Comparison of ENCODE assay signal across 18 cellular contexts in the genomic region with DNA sequence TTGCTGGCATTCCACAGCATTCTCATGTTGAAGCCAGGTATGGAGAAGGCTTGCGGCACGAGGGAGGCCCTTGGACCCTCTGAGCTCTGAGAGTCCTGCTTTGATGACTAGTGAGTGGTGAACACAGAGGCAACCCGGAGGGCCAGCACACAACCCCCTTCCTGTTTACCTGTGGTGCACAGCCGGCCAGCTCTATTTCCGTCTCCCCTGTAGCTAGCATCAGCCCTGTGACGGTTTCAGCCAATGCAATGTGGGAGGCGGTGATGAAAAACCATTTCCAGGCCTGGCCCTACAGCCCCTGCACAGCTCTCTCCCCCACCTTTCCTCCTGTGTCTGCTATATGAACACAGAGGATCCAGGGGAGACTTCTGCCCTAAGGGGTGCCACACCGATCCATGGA.
DNase-seq lines count a peak whose midpoint lies in the region; ATAC-seq and TF ChIP-seq lines count a peak whose summit lies in the region.
"Had no signal": no experiment of that assay in that cellular context is flagged by ENCODE, and none has a peak within 500 bp of the region (broad histone marks: within the 10 kb centered on the region; RNA-seq: fewer than 3 reads in every experiment).

No MANE protein-coding gene starts in this region.

- intact Hi-C loops in OCI-LY7 (cut with micrococcal nuclease; ENCODE audit: unreplicated experiment) = no loop called here

- H3K36me3 ChIP-seq in OCI-LY7 (ENCODE audit: insufficient read depth, low read length) = no peaks in the 10 kb centered on the region

- H3K4me1 ChIP-seq in OCI-LY7 (ENCODE audit: insufficient read depth, low read length, poor library complexity, severe bottlenecking) = no peaks in the 10 kb centered on the region

- DNase-seq in activated CD8-positive, alpha-beta memory T cell treated with anti-CD3 and anti-CD28 coated beads, Interleukin-2, amount 10 ng/mL, durations not matched to agents 7 days and 5 days = peak; percentile 71
- no peak for DNase-seq in activated CD8-positive, alpha-beta memory T cell treated with anti-CD3 and anti-CD28 coated beads, Interleukin-2, amount 50 U/mL, for 48 hours
- peak; percentile 24 for DNase-seq in OCI-LY7 (ENCODE audit: low spot score)
- DNase-seq in NCI-H1048 (lab: John Stamatoyannopoulos, UW) = no peak
- DNase-seq in HEK293T (ENCODE audit: extremely low spot score) = no peak
- DNase-seq in DMS53 (lab: John Stamatoyannopoulos, UW) = no peak
- DNase-seq: CD8-positive, alpha-beta memory T cell; H9; NCI-H1092; NCI-H146; NCI-H2081 treated with DMSO at 0.1 percent for 48 hours; NCI-H510A treated with DMSO at 0.1 percent for 48 hours; NCI-H82; SHP77 treated with DMSO at 0.1 percent for 48 hours; T-helper 1 cell had no signal

- no peaks in the 10 kb centered on the region for H3K9me3 Mint-ChIP-seq in activated CD8-positive, alpha-beta memory T cell treated with anti-CD3 and anti-CD28 coated beads, Interleukin-2, amount 10 ng/mL, durations not matched to agents 7 days and 5 days (ENCODE audit: low read depth)
- H3K9me3 Mint-ChIP-seq: CD8-positive, alpha-beta memory T cell; H9 had no signal

- peak overlapping the region; percentile 55 for H3K27ac Mint-ChIP-seq in activated CD8-positive, alpha-beta memory T cell treated with anti-CD3 and anti-CD28 coated beads, Interleukin-2, amount 10 ng/mL, durations not matched to agents 7 days and 5 days
- H3K27ac Mint-ChIP-seq: H9 had no signal

- H3K27ac ChIP-seq in OCI-LY7 (ENCODE audit: low read depth, low read length, poor library complexity, severe bottlenecking) = no peak overlapping the region

- H3K4me1 Mint-ChIP-seq in activated CD8-positive, alpha-beta memory T cell treated with anti-CD3 and anti-CD28 coated beads, Interleukin-2, amount 10 ng/mL, durations not matched to agents 7 days and 5 days = peaks cover 16% of the 10 kb centered on the region
- H3K4me1 Mint-ChIP-seq: CD8-positive, alpha-beta memory T cell had no signal

- no TSS peak for BruUV-seq in OCI-LY7 (replicated peaks; lab: Mats Ljungman, UMichigan)

- no peaks in the 10 kb centered on the region for H4K20me1 ChIP-seq in OCI-LY7 (ENCODE audit: insufficient read depth, low read length)

- H3K27me3 Mint-ChIP-seq in activated CD8-positive, alpha-beta memory T cell treated with anti-CD3 and anti-CD28 coated beads, Interleukin-2, amount 10 ng/mL, durations not matched to agents 7 days and 5 days = peaks cover 27% of the 10 kb centered on the region

- H2AFZ ChIP-seq in OCI-LY7 (ENCODE audit: low read length) = no peak overlapping the region

- H3K4me3 ChIP-seq in OCI-LY7 (ENCODE audit: low read depth, low read length, poor library complexity, severe bottlenecking) = no peak overlapping the region

- no peaks in the 10 kb centered on the region for H3K9me2 ChIP-seq in OCI-LY7 (ENCODE audit: insufficient read depth, low read length)

- no peaks in the 10 kb centered on the region for H3K79me2 ChIP-seq in OCI-LY7 (ENCODE audit: insufficient read depth, low read depth, low read length)

- peak; percentile 84 for ATAC-seq in activated CD8-positive, alpha-beta memory T cell treated with anti-CD3 and anti-CD28 coated beads, Interleukin-2, amount 10 ng/mL, durations not matched to agents 7 days and 5 days
- ATAC-seq in GM21737 (IDR thresholded peaks at IDR 0.05; ENCODE audit: unreplicated experiment) = peak; percentile 54
- no peak for ATAC-seq in HG03469 (IDR thresholded peaks at IDR 0.05; ENCODE audit: unreplicated experiment)
- ATAC-seq: SK-N-SH treated with all-trans-retinoic acid at 6 μM for 48 hours had no signal

- no peak for TF ChIP-seq CTCF in OCI-LY7 (conservative IDR thresholded peaks at IDR 0.05; ENCODE audit: low read length)

- POLR2A ChIA-PET in OCI-LY7 (lab: Charles Lee) = interaction anchor here (0.9 kb wide), 1 partner anchor 24 kb away, joined by 3 read pairs; no protein-coding TSS in a partner anchor
- POLR2A ChIA-PET in HEK293T (lab: Yijun Ruan, JAX) = interaction anchor here (0.6 kb wide), 1 partner anchor 10 kb away, joined by 3 read pairs; no protein-coding TSS in a partner anchor

- H3K4me2 ChIP-seq in OCI-LY7 (ENCODE audit: low read length) = no peak overlapping the region

- H3K9me3 ChIP-seq in OCI-LY7 (ENCODE audit: low read length) = no peaks in the 10 kb centered on the region

- CTCF ChIA-PET in activated CD8-positive, alpha-beta memory T cell treated with anti-CD3 and anti-CD28 coated beads, Interleukin-2, amount 10 ng/mL, durations not matched to agents 7 days and 5 days (lab: Charles Lee) = interaction anchor here (0.5 to 6.2 kb wide), 2 partner anchors 13 to 361 kb away, joined by 4 to 30 read pairs; no protein-coding TSS in a partner anchor
- CTCF ChIA-PET in OCI-LY7 (lab: Charles Lee; ENCODE audit: unreplicated experiment) (interaction anchor here (0.7 kb wide), 1 partner anchor 163 kb away, joined by 5 read pairs; no protein-coding TSS in a partner anchor), HEK293T (lab: Yijun Ruan, JAX) (interaction anchor here (1.7 kb wide), 1 partner anchor 13 kb away, joined by 4 read pairs; no protein-coding TSS in a partner anchor)

- no peak overlapping the region for H3K4me3 Mint-ChIP-seq in activated CD8-positive, alpha-beta memory T cell treated with anti-CD3 and anti-CD28 coated beads, Interleukin-2, amount 10 ng/mL, durations not matched to agents 7 days and 5 days
- H3K4me3 Mint-ChIP-seq: CD8-positive, alpha-beta memory T cell; H9 had no signal

- no peaks in the 10 kb centered on the region for H3K36me3 Mint-ChIP-seq in activated CD8-positive, alpha-beta memory T cell treated with anti-CD3 and anti-CD28 coated beads, Interleukin-2, amount 10 ng/mL, durations not matched to agents 7 days and 5 days

TF ChIP-seq in HEK293T, 16 proteins besides CTCF, POLR2A, EP300 and RAD21:
- TF ChIP-seq ELF4 (IDR thresholded peaks at IDR 0.05) (no peak), FOXA1 (IDR thresholded peaks at IDR 0.05) (no peak), NFRKB (IDR thresholded peaks at IDR 0.05) (no peak)
TF ChIP-seq in HEK293T: peak in this region for 0.

Comparison
In these comparisons a context has a peak if more than half of its experiments do, and no peak if none do; other contexts are left out.
1. DNase-seq: peak in activated CD8-positive, alpha-beta memory T cell treated with anti-CD3 and anti-CD28 coated beads, Interleukin-2, amount 10 ng/mL, durations not matched to agents 7 days and 5 days (single experiment) and OCI-LY7 (single experiment); none in activated CD8-positive, alpha-beta memory T cell treated with anti-CD3 and anti-CD28 coated beads, Interleukin-2, amount 50 U/mL, for 48 hours (single experiment), NCI-H1048 (single experiment), HEK293T (single experiment) and DMS53 (single experiment).